In the genomic region with DNA sequence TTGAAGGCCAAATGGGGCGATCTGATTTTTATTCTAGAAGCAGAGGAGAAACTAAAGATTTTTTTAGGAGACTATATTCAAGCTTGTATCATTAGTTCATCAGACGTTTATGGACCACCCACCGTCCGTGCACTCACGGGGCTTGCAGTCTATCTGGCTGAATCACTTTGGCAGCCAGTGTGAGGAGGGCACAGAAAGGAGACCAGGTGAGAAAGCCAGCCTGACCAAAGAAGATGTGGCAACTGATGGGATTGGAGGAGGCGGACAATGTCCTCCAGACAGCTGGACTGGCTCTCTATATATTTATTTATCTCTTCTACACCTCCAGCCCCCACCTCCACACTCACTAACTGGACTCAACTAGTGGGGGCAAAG, we compare ENCODE assay signal across 8 cellular contexts. TPM values are rescaled to one million over a fixed set of nuclear protein-coding genes. Genes with fewer than 3 reads are reported as not detected.
DNase-seq lines count a peak whose midpoint lies in the region; ATAC-seq, FAIRE-seq and TF ChIP-seq lines count a peak whose summit lies in the region.

No MANE protein-coding gene starts in this region.

- no peak for TF ChIP-seq POLR2A in H54 (IDR thresholded peaks at IDR 0.05; ENCODE audit: low read depth, low read length)

- peaks cover 3% of the 10 kb centered on the region for H3K27me3 Mint-ChIP-seq in brain

- peak overlapping the region; percentile 78 to 96 (median 92) for H3K27ac Mint-ChIP-seq in brain

- peaks cover 0 to 23% of the 10 kb centered on the region in 2 experiments; a peak in 1 of 3 replicates for H3K36me3 ChIP-seq in HEK293 (ENCODE audit: control insufficient read depth in 2 of 2, insufficient read depth in 1 of 2, low read length in 2 of 2)

- DNase-seq in H54 (ENCODE audit: insufficient read length, low spot score) (no peak), DMS 273 treated with DMSO at 0.1 percent for 48 hours (lab: John Stamatoyannopoulos, UW) (no peak)
- DNase-seq in activated CD4-positive, alpha-beta T cell treated with anti-CD3 and anti-CD28 coated beads for 4 hours = no peak

- peak overlapping the region; percentile 81 to 89 (median 86) for H3K4me3 Mint-ChIP-seq in brain

- no peaks in the 10 kb centered on the region for H3K9me3 Mint-ChIP-seq in brain

- no peaks in the 10 kb centered on the region for H3K27me3 ChIP-seq in mononuclear cell (ENCODE audit: insufficient read depth, low read length)

- H3K36me3 Mint-ChIP-seq in brain = peaks cover 30% of the 10 kb centered on the region

- FAIRE-seq in H54 (lab: Jason Lieb, UNC) = no peak

- H3K4me3 ChIP-seq in HEK293 (ENCODE audit: low read depth, low read length) (peak overlapping the region; percentile 53), mononuclear cell (ENCODE audit: low read length) (peak overlapping the region; percentile 75)

- CTCF ChIA-PET in HEK293 (lab: Yijun Ruan, JAX) = interaction anchor here (0.6 to 1.6 kb wide), 6 partner anchors 8 to 1510 kb away, joined by 3 to 8 read pairs (median 4); partner anchors contain the start of gene CDC20

- peak overlapping the region; percentile 95 for H3K27ac ChIP-seq in 22Rv1
- H3K27ac ChIP-seq in HEK293 (ENCODE audit: extremely low read depth, low read depth, low read length) = peak overlapping the region; percentile 92

- H3K4me1 ChIP-seq in HEK293 (ENCODE audit: control insufficient read depth, insufficient read depth, low read length) (peaks cover 8% of the 10 kb centered on the region; the same call in 1 of the 2 replicates), mononuclear cell (ENCODE audit: insufficient read depth, low read length) (peaks cover 45% of the 10 kb centered on the region)

- POLR2A ChIA-PET in HEK293 (lab: Yijun Ruan, JAX) = interaction anchor here (1.0 to 2.7 kb wide), 9 partner anchors 9 to 78 kb away, joined by 3 to 34 read pairs (median 4); partner anchors contain the start of genes CDC20, MED8 and SZT2

- H3K9me3 ChIP-seq in HEK293 (ENCODE audit: control insufficient read depth, insufficient read depth, low read depth, low read length) (no peaks in the 10 kb centered on the region), mononuclear cell (ENCODE audit: low read depth, low read length) (no peaks in the 10 kb centered on the region)

- no peak for ATAC-seq in HG02588 (IDR thresholded peaks at IDR 0.05; ENCODE audit: unreplicated experiment)

- TF ChIP-seq CTCF in 22Rv1 (IDR thresholded peaks at IDR 0.05) (no peak), HEK293 (tag by site-specific recombination; IDR thresholded peaks at IDR 0.05) (no peak), brain (conservative IDR thresholded peaks at IDR 0.05) (no peak)

- H3K4me1 Mint-ChIP-seq in brain = peaks cover 17% of the 10 kb centered on the region

TF ChIP-seq in HEK293, 187 proteins besides CTCF, POLR2A, EP300 and RAD21:
- TF ChIP-seq ZNF623 (tag by site-specific recombination; IDR thresholded peaks at IDR 0.05) (no peak), ZNF792 (tag by site-specific recombination; IDR thresholded peaks at IDR 0.05) (no peak), ZNF571 (tag by site-specific recombination; IDR thresholded peaks at IDR 0.05) (no peak), KLF9 (tag by site-specific recombination; IDR thresholded peaks at IDR 0.05; ENCODE audit: low read depth) (no peak), ZNF501 (tag by site-specific recombination; IDR thresholded peaks at IDR 0.05) (no peak), ZNF398 (tag by site-specific recombination; IDR thresholded peaks at IDR 0.05) (no peak), HIC1 (tag by site-specific recombination; IDR thresholded peaks at IDR 0.05) (no peak), ZNF366 (tag by site-specific recombination; conservative IDR thresholded peaks at IDR 0.05) (0 out of 2 replicates have a peak, but pooled peaks have one; percentile 19), ZNF660 (tag by site-specific recombination; IDR thresholded peaks at IDR 0.05) (no peak)

RNA-seq across cellular contexts. Expression of gene ELOVL1, which starts 0.8 kb away (rescaled TPM):
- polyA plus RNA-seq in brain (ENCODE audit: insufficient read depth, low read depth, low replicate concordance) = 158 TPM
- total RNA-seq in mononuclear cell = 18.4 TPM

RNA-seq across cellular contexts. Expression of gene CDC20, which starts 9.9 kb away (rescaled TPM):
- 134 TPM for polyA plus RNA-seq in brain (ENCODE audit: insufficient read depth, low read depth, low replicate concordance)
- total RNA-seq in mononuclear cell = 0.52 TPM

RNA-seq across cellular contexts. Expression of gene MED8, which starts 21.0 kb away (rescaled TPM):
- polyA plus RNA-seq in brain (ENCODE audit: insufficient read depth, low read depth, low replicate concordance) = 41.1 TPM
- 21.6 TPM for total RNA-seq in mononuclear cell

RNA-seq across cellular contexts. Expression of gene SZT2, which starts 21.1 kb away (rescaled TPM):
- polyA plus RNA-seq in brain (ENCODE audit: insufficient read depth, low read depth, low replicate concordance) = 10.4 TPM
- 26.9 TPM for total RNA-seq in mononuclear cell

RNA-seq across cellular contexts. Expression of gene MPL, which starts 31.0 kb away (rescaled TPM):
- 0.32 TPM for polyA plus RNA-seq in brain (ENCODE audit: insufficient read depth, low read depth, low replicate concordance)
- 2.3 TPM for total RNA-seq in mononuclear cell
